ENCODE assay signal across 13 cellular contexts in the genomic region with DNA sequence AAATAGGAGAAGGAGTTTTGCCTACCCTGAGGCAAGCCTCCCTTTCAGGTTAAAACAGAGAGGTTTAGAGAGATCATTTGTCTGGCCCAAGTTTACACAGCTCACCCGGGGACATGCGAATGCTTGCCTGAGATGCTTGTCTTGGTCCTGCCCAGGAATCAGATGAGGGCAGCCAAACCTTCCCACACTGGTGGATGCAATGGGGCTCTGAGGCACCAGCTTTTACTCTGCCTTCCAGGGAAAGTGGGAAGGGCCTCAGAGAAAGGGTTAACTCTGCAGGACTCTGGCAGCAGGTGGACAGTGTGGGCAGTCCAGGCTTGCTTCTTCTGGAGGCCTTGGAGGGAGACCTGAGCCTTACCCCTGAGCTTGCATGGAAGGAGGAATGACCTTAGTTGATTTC.
DNase-seq lines count a peak whose midpoint lies in the region; ATAC-seq and TF ChIP-seq lines count a peak whose summit lies in the region.
"Had no signal": no experiment of that assay in that cellular context is flagged by ENCODE, and none has a peak within 500 bp of the region (broad histone marks: within the 10 kb centered on the region; RNA-seq: fewer than 3 reads in every experiment).

No MANE protein-coding gene starts in this region.

- TF ChIP-seq CTCF in OCI-LY3 (IDR thresholded peaks at IDR 0.05; ENCODE audit: low read depth, low read length) (no peak), epithelial cell of proximal tubule (conservative IDR thresholded peaks at IDR 0.05; ENCODE audit: low read depth, low read length) (no peak), sigmoid colon (IDR thresholded peaks at IDR 0.05) (no peak), Caco-2 (IDR thresholded peaks at IDR 0.05; ENCODE audit: insufficient read depth in 1 of 2, low read depth in 1 of 2, low read length in 1 of 2, severe bottlenecking in 1 of 2, unreplicated experiment in 1 of 2) (no peak), neural progenitor cell (IDR thresholded peaks at IDR 0.05) (no peak)

- H3K36me3 ChIP-seq in OCI-LY3 (replicated peaks; ENCODE audit: low read depth, low read length) (peaks cover 49% of the 10 kb centered on the region), sigmoid colon (peaks cover 0 to 27% (median 2%) of the 10 kb centered on the region in 4 donors), Caco-2 (ENCODE audit: control insufficient read depth, insufficient read depth, low read length) (no peaks in the 10 kb centered on the region), neural progenitor cell (no peaks in the 10 kb centered on the region)
- H3K36me3 ChIP-seq: left ventricle myocardium inferior had no signal

- no peaks in the 10 kb centered on the region for H3K9me3 ChIP-seq in OCI-LY3 (ENCODE audit: insufficient read depth, low read length)
- no peaks in the 10 kb centered on the region for H3K9me3 ChIP-seq in sigmoid colon
- no peaks in the 10 kb centered on the region for H3K9me3 ChIP-seq in Caco-2
- no peaks in the 10 kb centered on the region for H3K9me3 ChIP-seq in neural progenitor cell (ENCODE audit: low read depth)
- H3K9me3 ChIP-seq: psoas muscle had no signal

- no peaks in the 10 kb centered on the region for H3K27me3 ChIP-seq in OCI-LY3 (ENCODE audit: low read depth, low read length)
- H3K27me3 ChIP-seq in sigmoid colon, result no peaks in the 10 kb centered on the region
- no peaks in the 10 kb centered on the region for H3K27me3 ChIP-seq in Caco-2 (replicated peaks; ENCODE audit: control insufficient read depth, insufficient read depth, low read length)
- peaks cover 17% of the 10 kb centered on the region for H3K27me3 ChIP-seq in neural progenitor cell

- H3K4me2 ChIP-seq in OCI-LY3 (ENCODE audit: low read length) (peak overlapping the region; percentile 71; the same call in 1 of the 2 replicates), neural progenitor cell (no peak overlapping the region)

- peak overlapping the region; percentile 83 for H3K4me3 Mint-ChIP-seq in activated CD4-positive, alpha-beta memory T cell treated with anti-CD3 and anti-CD28 coated beads, Interleukin-2, amount 10 ng/mL, durations not matched to agents 7 days and 5 days
- no peak overlapping the region for H3K4me3 Mint-ChIP-seq in activated CD4-positive, alpha-beta memory T cell treated with anti-CD3 and anti-CD28 coated beads for 36 hours
- H3K4me3 Mint-ChIP-seq in Caco-2 (ENCODE audit: unreplicated experiment) (no peak overlapping the region), neural progenitor cell (no peak overlapping the region)

- DNase-seq in activated CD4-positive, alpha-beta memory T cell treated with anti-CD3 and anti-CD28 coated beads, Interleukin-2, amount 10 ng/mL, durations not matched to agents 7 days and 5 days, result no peak
- no peak for DNase-seq in activated CD4-positive, alpha-beta memory T cell treated with anti-CD3 and anti-CD28 coated beads for 36 hours
- DNase-seq in epithelial cell of proximal tubule (ENCODE audit: low read depth) (no peak), sigmoid colon (peak; percentile 29), Caco-2 (no peak), neural progenitor cell (ENCODE audit: low spot score) (no peak)
- DNase-seq: activated T-cell treated with anti-CD3 and anti-CD28 coated beads, Interleukin-2, amount 50 U/mL, for 1 hour; EL had no signal

- intact Hi-C loops in activated CD4-positive, alpha-beta memory T cell treated with anti-CD3 and anti-CD28 coated beads for 36 hours (cut with micrococcal nuclease), result loop anchor here (5.0 kb wide), 1 partner anchor 268 kb away; a partner anchor contains a TSS
- intact Hi-C loops in sigmoid colon (cut with DNase I), result loop anchor here (5.0 kb wide), 2 partner anchors 157 to 667 kb away; a partner anchor contains a TSS
- intact Hi-C loops in Caco-2 (cut with micrococcal nuclease; ENCODE audit: unreplicated experiment), result loop anchor here (5.0 kb wide), 1 partner anchor 52 kb away; no protein-coding TSS in a partner anchor

- H3K4me1 ChIP-seq in OCI-LY3 (ENCODE audit: low read length) (peaks cover 19% of the 10 kb centered on the region), sigmoid colon (peaks cover 0 to 20% (median 13%) of the 10 kb centered on the region in 4 donors), Caco-2 (peaks cover 14% of the 10 kb centered on the region; the same call in 1 of the 2 replicates), neural progenitor cell (peaks cover 11% of the 10 kb centered on the region)

- H3K9ac ChIP-seq in OCI-LY3 (ENCODE audit: low read length) (no peak overlapping the region), neural progenitor cell (no peak overlapping the region)

- H3K4me3 ChIP-seq in OCI-LY3 (ENCODE audit: low read length) (no peak overlapping the region), epithelial cell of proximal tubule (ENCODE audit: low read depth, low read length) (peak overlapping the region; percentile 67), sigmoid colon (no peak overlapping the region), Caco-2 (ENCODE audit: low read depth, low read length) (no peak overlapping the region), neural progenitor cell (no peak overlapping the region)

- 89 to 93% methylated on average over 2 of the region's 2 CpGs for WGBS in sigmoid colon, 2 donors

- H3F3A ChIP-seq in neural progenitor cell (ENCODE audit: low read depth), result peaks cover 7% of the 10 kb centered on the region

- H3K9me3 Mint-ChIP-seq in activated CD4-positive, alpha-beta memory T cell treated with anti-CD3 and anti-CD28 coated beads, Interleukin-2, amount 10 ng/mL, durations not matched to agents 7 days and 5 days, result no peaks in the 10 kb centered on the region
- H3K9me3 Mint-ChIP-seq in activated CD4-positive, alpha-beta memory T cell treated with anti-CD3 and anti-CD28 coated beads for 36 hours, result peaks cover 3% of the 10 kb centered on the region
- H3K9me3 Mint-ChIP-seq in Caco-2 (ENCODE audit: unreplicated experiment), result peaks cover 10% of the 10 kb centered on the region
- H3K9me3 Mint-ChIP-seq in neural progenitor cell, result peaks cover 17% of the 10 kb centered on the region

- POLR2A ChIA-PET in activated CD4-positive, alpha-beta memory T cell treated with anti-CD3 and anti-CD28 coated beads, Interleukin-2, amount 10 ng/mL, durations not matched to agents 7 days and 5 days (lab: Charles Lee), result no interaction called here
- POLR2A ChIA-PET in activated CD4-positive, alpha-beta memory T cell treated with anti-CD3 and anti-CD28 coated beads for 36 hours (lab: Charles Lee), result no interaction called here
- POLR2A ChIA-PET in Caco-2 (lab: Charles Lee), result interaction anchor here (0.6 to 1.2 kb wide), 2 partner anchors 91 to 243 kb away, joined by 3 to 8 read pairs; a partner anchor contains a TSS

- H3K27ac ChIP-seq in OCI-LY3 (ENCODE audit: low read length) (no peak overlapping the region), sigmoid colon (no peak overlapping the region), neural progenitor cell (no peak overlapping the region)
- H3K27ac ChIP-seq: left ventricle myocardium inferior, psoas muscle had no signal

- H4K20me1 ChIP-seq in OCI-LY3 (ENCODE audit: insufficient read depth, low read length), result peaks cover 16% of the 10 kb centered on the region; the same call in 1 of the 2 replicates
- no peaks in the 10 kb centered on the region for H4K20me1 ChIP-seq in neural progenitor cell (ENCODE audit: low read depth)

- H3K27me3 Mint-ChIP-seq in activated CD4-positive, alpha-beta memory T cell treated with anti-CD3 and anti-CD28 coated beads, Interleukin-2, amount 10 ng/mL, durations not matched to agents 7 days and 5 days, result peaks cover 29% of the 10 kb centered on the region
- H3K27me3 Mint-ChIP-seq in activated CD4-positive, alpha-beta memory T cell treated with anti-CD3 and anti-CD28 coated beads for 36 hours, result peaks cover 6% of the 10 kb centered on the region
- H3K27me3 Mint-ChIP-seq in Caco-2 (ENCODE audit: insufficient read depth, unreplicated experiment) (no peaks in the 10 kb centered on the region), neural progenitor cell (ENCODE audit: insufficient read depth, low read depth) (peaks cover 17% of the 10 kb centered on the region)

- H3K27ac Mint-ChIP-seq in activated CD4-positive, alpha-beta memory T cell treated with anti-CD3 and anti-CD28 coated beads, Interleukin-2, amount 10 ng/mL, durations not matched to agents 7 days and 5 days, result no peak overlapping the region
- no peak overlapping the region for H3K27ac Mint-ChIP-seq in activated CD4-positive, alpha-beta memory T cell treated with anti-CD3 and anti-CD28 coated beads for 36 hours
- H3K27ac Mint-ChIP-seq in Caco-2 (ENCODE audit: unreplicated experiment) (no peak overlapping the region), neural progenitor cell (no peak overlapping the region)
- H3K27ac Mint-ChIP-seq: CD4-positive, CD25-positive, alpha-beta regulatory T cell had no signal

- no peak for ATAC-seq in GM19467 (IDR thresholded peaks at IDR 0.05; ENCODE audit: unreplicated experiment)

- peaks cover 23% of the 10 kb centered on the region for H3K4me1 Mint-ChIP-seq in activated CD4-positive, alpha-beta memory T cell treated with anti-CD3 and anti-CD28 coated beads, Interleukin-2, amount 10 ng/mL, durations not matched to agents 7 days and 5 days
- peaks cover 19% of the 10 kb centered on the region for H3K4me1 Mint-ChIP-seq in activated CD4-positive, alpha-beta memory T cell treated with anti-CD3 and anti-CD28 coated beads for 36 hours (ENCODE audit: low read depth)
- H3K4me1 Mint-ChIP-seq in Caco-2 (ENCODE audit: low read depth, unreplicated experiment) (peaks cover 12% of the 10 kb centered on the region), neural progenitor cell (peaks cover 25% of the 10 kb centered on the region)

- no peak for TF ChIP-seq POLR2A in sigmoid colon (IDR thresholded peaks at IDR 0.05)

- H2AFZ ChIP-seq in OCI-LY3 (ENCODE audit: low read depth, low read length), result no peak overlapping the region
- H2AFZ ChIP-seq in neural progenitor cell (replicated peaks), result no peak overlapping the region

- no TSS peak for BruUV-seq in Caco-2 (replicated peaks; lab: Mats Ljungman, UMichigan)

- H3K79me2 ChIP-seq in OCI-LY3 (ENCODE audit: low read length) (no peaks in the 10 kb centered on the region), neural progenitor cell (ENCODE audit: low read depth) (no peaks in the 10 kb centered on the region)

- H3K36me3 Mint-ChIP-seq in activated CD4-positive, alpha-beta memory T cell treated with anti-CD3 and anti-CD28 coated beads, Interleukin-2, amount 10 ng/mL, durations not matched to agents 7 days and 5 days (ENCODE audit: low read depth), result no peaks in the 10 kb centered on the region
- H3K36me3 Mint-ChIP-seq in activated CD4-positive, alpha-beta memory T cell treated with anti-CD3 and anti-CD28 coated beads for 36 hours, result no peaks in the 10 kb centered on the region
- H3K36me3 Mint-ChIP-seq in Caco-2 (ENCODE audit: insufficient read depth, unreplicated experiment) (peaks cover 12% of the 10 kb centered on the region), neural progenitor cell (peaks cover 2% of the 10 kb centered on the region)
- H3K36me3 Mint-ChIP-seq: CD4-positive, CD25-positive, alpha-beta regulatory T cell had no signal

- CTCF ChIA-PET in activated CD4-positive, alpha-beta memory T cell treated with anti-CD3 and anti-CD28 coated beads, Interleukin-2, amount 10 ng/mL, durations not matched to agents 7 days and 5 days (lab: Charles Lee), result interaction anchor here (0.9 to 5.6 kb wide), 28 partner anchors 7 to 1076 kb away, joined by 3 to 169 read pairs (median 7); a partner anchor contains a TSS
- CTCF ChIA-PET in activated CD4-positive, alpha-beta memory T cell treated with anti-CD3 and anti-CD28 coated beads for 36 hours (lab: Charles Lee), result interaction anchor here (0.8 to 7.2 kb wide), 24 partner anchors 11 to 659 kb away, joined by 3 to 218 read pairs (median 7); a partner anchor contains a TSS
- CTCF ChIA-PET in Caco-2 (lab: Charles Lee), result interaction anchor here (0.9 to 3.3 kb wide), 3 partner anchors 10 to 95 kb away, joined by 3 to 47 read pairs (median 7); a partner anchor contains a TSS

- no peak for TF ChIP-seq EP300 in sigmoid colon (IDR thresholded peaks at IDR 0.05)
